8 cellular contexts compared by ENCODE assay signal in genomic region chr2:46164581-46165301, GRCh38.
DNase-seq lines count a peak whose midpoint lies in the region; ATAC-seq and TF ChIP-seq lines count a peak whose summit lies in the region.

No MANE protein-coding gene starts in this region.

- CTCF ChIA-PET in HEK293T (lab: Yijun Ruan, JAX) = no interaction called here
- CTCF ChIA-PET in CD8-positive, alpha-beta memory T cell (lab: Charles Lee) = no interaction called here

- no peaks in the 10 kb centered on the region for H3K27me3 ChIP-seq in right cardiac atrium (ENCODE audit: control insufficient read depth, insufficient read depth)
- no peaks in the 10 kb centered on the region for H3K27me3 ChIP-seq in CD8-positive, alpha-beta memory T cell (ENCODE audit: insufficient read depth, low read length, poor library complexity, severe bottlenecking)
- H3K27me3 ChIP-seq in effector memory CD4-positive, alpha-beta T cell (replicated peaks; ENCODE audit: control insufficient read depth, insufficient read depth, low read length, poor library complexity, severe bottlenecking) = no peaks in the 10 kb centered on the region

- H3K9me3 ChIP-seq in right cardiac atrium (ENCODE audit: control insufficient read depth, low read length) = no peaks in the 10 kb centered on the region
- no peaks in the 10 kb centered on the region for H3K9me3 ChIP-seq in CD8-positive, alpha-beta memory T cell (ENCODE audit: low read length)
- no peaks in the 10 kb centered on the region for H3K9me3 ChIP-seq in effector memory CD4-positive, alpha-beta T cell (ENCODE audit: control insufficient read depth, low read length)

- H3K4me3 Mint-ChIP-seq in CD8-positive, alpha-beta memory T cell = no peak overlapping the region

- peak; percentile 92 to 95 for ATAC-seq in right cardiac atrium

- peaks cover 0 to 2% of the 10 kb centered on the region in 2 donors for H3K27me3 Mint-ChIP-seq in CD8-positive, alpha-beta memory T cell

- peak overlapping the region in 1 of 8 donors; percentile 1 for H3K27ac Mint-ChIP-seq in CD8-positive, alpha-beta memory T cell

- DNase-seq in EL (peak; percentile 99), amniotic epithelial cell (ENCODE audit: low read depth) (peak; percentile 99), right cardiac atrium (peak; percentile 80 to 90 (median 87)), renal cortical epithelial cell (ENCODE audit: low read depth) (peak; percentile 85), NCI-H510A (lab: John Stamatoyannopoulos, UW) (no peak), HEK293T (ENCODE audit: extremely low spot score) (no peak)
- no peak for DNase-seq in CD8-positive, alpha-beta memory T cell
- no peak for DNase-seq in effector memory CD4-positive, alpha-beta T cell

- WGBS in right cardiac atrium = 47% methylated on average over 10 of the region's 10 CpGs

- intact Hi-C loops in right cardiac atrium (cut with DNase I) = no loop called here

- no peak overlapping the region for H3K4me3 ChIP-seq in right cardiac atrium (ENCODE audit: low read length)
- H3K4me3 ChIP-seq in CD8-positive, alpha-beta memory T cell (ENCODE audit: low read length) = no peak overlapping the region
- H3K4me3 ChIP-seq in effector memory CD4-positive, alpha-beta T cell (ENCODE audit: insufficient read depth, low read depth, low read length, poor library complexity, severe bottlenecking) = no peak overlapping the region

- no peaks in the 10 kb centered on the region for H3K9me3 Mint-ChIP-seq in CD8-positive, alpha-beta memory T cell

- H3K36me3 ChIP-seq in CD8-positive, alpha-beta memory T cell (ENCODE audit: insufficient read depth, low read length) = no peaks in the 10 kb centered on the region
- no peaks in the 10 kb centered on the region for H3K36me3 ChIP-seq in effector memory CD4-positive, alpha-beta T cell (ENCODE audit: control insufficient read depth, insufficient read depth, low read length)

- peaks cover 4 to 26% (median 15%) of the 10 kb centered on the region in 3 donors for H3K36me3 Mint-ChIP-seq in CD8-positive, alpha-beta memory T cell

- H3K4me1 Mint-ChIP-seq in CD8-positive, alpha-beta memory T cell = no peaks in the 10 kb centered on the region

- H3K27ac ChIP-seq in right cardiac atrium (ENCODE audit: low read length) = peak overlapping the region; percentile 82
- no peak overlapping the region for H3K27ac ChIP-seq in CD8-positive, alpha-beta memory T cell (ENCODE audit: low read depth, low read length)
- no peak overlapping the region for H3K27ac ChIP-seq in effector memory CD4-positive, alpha-beta T cell (ENCODE audit: insufficient read depth, low read length, poor library complexity, severe bottlenecking)

- POLR2A ChIA-PET in HEK293T (lab: Yijun Ruan, JAX) = no interaction called here
- POLR2A ChIA-PET in CD8-positive, alpha-beta memory T cell (lab: Charles Lee) = no interaction called here

- peaks cover 15% of the 10 kb centered on the region for H3K4me1 ChIP-seq in right cardiac atrium (ENCODE audit: control insufficient read depth, insufficient read depth, low read length)
- no peaks in the 10 kb centered on the region for H3K4me1 ChIP-seq in CD8-positive, alpha-beta memory T cell (ENCODE audit: insufficient read depth, low read length)
- H3K4me1 ChIP-seq in effector memory CD4-positive, alpha-beta T cell (ENCODE audit: control insufficient read depth, insufficient read depth, low read length, poor library complexity, severe bottlenecking) = no peaks in the 10 kb centered on the region

TF ChIP-seq in HEK293T, 16 proteins besides CTCF, POLR2A, EP300 and RAD21:
- TF ChIP-seq SP1 (IDR thresholded peaks at IDR 0.05) (no peak), FOXA1 (IDR thresholded peaks at IDR 0.05) (no peak), TARDBP (IDR thresholded peaks at IDR 0.05) (no peak), FOXK2 (IDR thresholded peaks at IDR 0.05) (no peak), NFRKB (IDR thresholded peaks at IDR 0.05) (no peak), ARNT (IDR thresholded peaks at IDR 0.05) (no peak), ZNF384 (IDR thresholded peaks at IDR 0.05) (no peak)

Comparison
In these comparisons a context has a peak if more than half of its experiments do, and no peak if none do; other contexts are left out.
1. DNase-seq: peak in EL (single experiment), amniotic epithelial cell (single experiment), right cardiac atrium (3 of 3) and renal cortical epithelial cell (single experiment); none in NCI-H510A (single experiment), HEK293T (single experiment), CD8-positive, alpha-beta memory T cell (0 of 5) and effector memory CD4-positive, alpha-beta T cell (0 of 3).